29 cellular contexts compared by ENCODE assay signal in genomic region chr11:13055200-13055599, GRCh38. TPM values are rescaled to one million over a fixed set of nuclear protein-coding genes. Genes with fewer than 3 reads are reported as not detected.
DNase-seq lines count a peak whose midpoint lies in the region; TF ChIP-seq lines count a peak whose summit lies in the region.
"Had no signal": no experiment of that assay in that cellular context is flagged by ENCODE, and none has a peak within 500 bp of the region (broad histone marks: within the 10 kb centered on the region; RNA-seq: fewer than 3 reads in every experiment).

No MANE protein-coding gene starts in this region.

- H3K27ac Mint-ChIP-seq in activated CD4-positive, alpha-beta T cell treated with anti-CD3 and anti-CD28 coated beads, Interleukin-2, amount 10 ng/mL, durations not matched to agents 7 days and 5 days = no peak overlapping the region
- H3K27ac Mint-ChIP-seq in CD4-positive, alpha-beta memory T cell = no peak overlapping the region
- H3K27ac Mint-ChIP-seq in T-helper 2 cell treated with Interferon-gamma antibody and Interleukin-4, amounts not matched to agents 5 μg/mL and 100 μg/mL, for 36 hours = no peak overlapping the region
- H3K27ac Mint-ChIP-seq in immature natural killer cell = no peak overlapping the region
- H3K27ac Mint-ChIP-seq: activated naive CD4-positive, alpha-beta T cell treated with anti-CD3 and anti-CD28 coated beads, Interleukin-2, amount 50 U/mL, for 72 hours; activated T-helper 2 cell treated with anti-CD3 and anti-CD28 coated beads, Interferon-gamma antibody, Interleukin-2, Interleukin-4, amounts not matched to agents 10 μg/mL and 5 μg/mL and 100 μg/mL, durations not matched to agents 14 hours and 24 hours and 36 hours; CD4-positive, CD25-positive, alpha-beta regulatory T cell; stimulated activated naive CD8-positive, alpha-beta T cell treated with anti-CD3 and anti-CD28 coated beads, Interleukin-15, Interleukin-2, amounts not matched to agents 100 ng/mL and 50 ng/mL, for 24 hours; WTC11 had no signal

- H3K27ac ChIP-seq in CD4-positive, alpha-beta memory T cell (ENCODE audit: low read depth, low read length) = no peak overlapping the region
- H3K27ac ChIP-seq in osteoblast (ENCODE audit: low read depth, low read length) = no peak overlapping the region
- H3K27ac ChIP-seq: gastroesophageal sphincter, ovary, SJSA1, thoracic aorta had no signal

- H3K4me3 Mint-ChIP-seq in activated CD4-positive, alpha-beta T cell treated with anti-CD3 and anti-CD28 coated beads, Interleukin-2, amount 10 ng/mL, durations not matched to agents 7 days and 5 days = no peak overlapping the region
- H3K4me3 Mint-ChIP-seq in CD4-positive, alpha-beta memory T cell = no peak overlapping the region
- no peak overlapping the region for H3K4me3 Mint-ChIP-seq in T-helper 2 cell treated with Interferon-gamma antibody and Interleukin-4, amounts not matched to agents 5 μg/mL and 100 μg/mL, for 36 hours
- peak overlapping the region in 4 of 5 donors; percentile 8 to 61 (median 29) for H3K4me3 Mint-ChIP-seq in immature natural killer cell
- H3K4me3 Mint-ChIP-seq: CD4-positive, CD25-positive, alpha-beta regulatory T cell; stimulated activated naive CD8-positive, alpha-beta T cell treated with anti-CD3 and anti-CD28 coated beads, Interleukin-15, Interleukin-2, amounts not matched to agents 100 ng/mL and 50 ng/mL, for 24 hours; WTC11 had no signal

- H3K4me2 ChIP-seq in osteoblast (ENCODE audit: insufficient read depth, low read length) = no peak overlapping the region

- peaks cover 7% of the 10 kb centered on the region for H3K4me1 Mint-ChIP-seq in activated CD4-positive, alpha-beta T cell treated with anti-CD3 and anti-CD28 coated beads, Interleukin-2, amount 10 ng/mL, durations not matched to agents 7 days and 5 days
- peaks cover 5 to 13% (median 9%) of the 10 kb centered on the region in 4 donors for H3K4me1 Mint-ChIP-seq in CD4-positive, alpha-beta memory T cell
- peaks cover 11% of the 10 kb centered on the region for H3K4me1 Mint-ChIP-seq in T-helper 2 cell treated with Interferon-gamma antibody and Interleukin-4, amounts not matched to agents 5 μg/mL and 100 μg/mL, for 36 hours (ENCODE audit: low read depth)
- peaks cover 21 to 38% of the 10 kb centered on the region in 2 donors for H3K4me1 Mint-ChIP-seq in immature natural killer cell

- H3K4me3 ChIP-seq in CD4-positive, alpha-beta memory T cell (ENCODE audit: low read length in 2 of 2) = no peak overlapping the region
- no peak overlapping the region for H3K4me3 ChIP-seq in osteoblast (ENCODE audit: insufficient read depth, low read length)
- H3K4me3 ChIP-seq: A549, gastroesophageal sphincter, ovary, SJSA1, thoracic aorta had no signal

- intact Hi-C loops in CD4-positive, alpha-beta memory T cell (cut with micrococcal nuclease) = no loop called here

- no peaks in the 10 kb centered on the region for H3K27me3 ChIP-seq in CD4-positive, alpha-beta memory T cell (ENCODE audit: insufficient read depth, low read length)
- no peaks in the 10 kb centered on the region for H3K27me3 ChIP-seq in osteoblast (ENCODE audit: insufficient read depth, low read length)
- H3K27me3 ChIP-seq: ovary had no signal

- POLR2A ChIA-PET in activated CD4-positive, alpha-beta T cell treated with anti-CD3 and anti-CD28 coated beads, Interleukin-2, amount 10 ng/mL, durations not matched to agents 7 days and 5 days (lab: Charles Lee) = no interaction called here
- POLR2A ChIA-PET in CD4-positive, alpha-beta memory T cell (lab: Charles Lee; ENCODE audit: partially characterized antibody) = no interaction called here

- CTCF ChIA-PET in activated CD4-positive, alpha-beta T cell treated with anti-CD3 and anti-CD28 coated beads, Interleukin-2, amount 10 ng/mL, durations not matched to agents 7 days and 5 days (lab: Charles Lee) = no interaction called here
- CTCF ChIA-PET in CD4-positive, alpha-beta memory T cell (lab: Charles Lee; ENCODE audit: partially characterized antibody) = no interaction called here

- H4K20me1 ChIP-seq in osteoblast (ENCODE audit: insufficient read depth, low read length) = no peaks in the 10 kb centered on the region

- H3K4me1 ChIP-seq in CD4-positive, alpha-beta memory T cell (ENCODE audit: insufficient read depth, low read length) = peaks cover 14% of the 10 kb centered on the region
- H3K4me1 ChIP-seq in osteoblast (ENCODE audit: insufficient read depth, low read length) = no peaks in the 10 kb centered on the region
- H3K4me1 ChIP-seq: gastroesophageal sphincter, SJSA1 had no signal

- no peaks in the 10 kb centered on the region for H3K79me2 ChIP-seq in osteoblast (ENCODE audit: insufficient read depth, low read length)

- H3K9me3 Mint-ChIP-seq in activated CD4-positive, alpha-beta T cell treated with anti-CD3 and anti-CD28 coated beads, Interleukin-2, amount 10 ng/mL, durations not matched to agents 7 days and 5 days = no peaks in the 10 kb centered on the region
- peaks cover 0 to 5% (median 0%) of the 10 kb centered on the region in 8 donors for H3K9me3 Mint-ChIP-seq in CD4-positive, alpha-beta memory T cell
- H3K9me3 Mint-ChIP-seq in T-helper 2 cell treated with Interferon-gamma antibody and Interleukin-4, amounts not matched to agents 5 μg/mL and 100 μg/mL, for 36 hours = no peaks in the 10 kb centered on the region
- peaks cover 0 to 6% (median 0%) of the 10 kb centered on the region in 6 donors for H3K9me3 Mint-ChIP-seq in immature natural killer cell
- H3K9me3 Mint-ChIP-seq: activated naive CD4-positive, alpha-beta T cell treated with anti-CD3 and anti-CD28 coated beads, Interleukin-2, amount 50 U/mL, for 72 hours; activated T-helper 2 cell treated with anti-CD3 and anti-CD28 coated beads, Interferon-gamma antibody, Interleukin-2, Interleukin-4, amounts not matched to agents 10 μg/mL and 5 μg/mL and 100 μg/mL, durations not matched to agents 14 hours and 24 hours and 36 hours; stimulated activated naive CD8-positive, alpha-beta T cell treated with anti-CD3 and anti-CD28 coated beads, Interleukin-15, Interleukin-2, amounts not matched to agents 100 ng/mL and 50 ng/mL, for 24 hours had no signal

- H3K36me3 ChIP-seq in CD4-positive, alpha-beta memory T cell (ENCODE audit: insufficient read depth, low read length) = no peaks in the 10 kb centered on the region
- H3K36me3 ChIP-seq in osteoblast (ENCODE audit: insufficient read depth, low read length) = no peaks in the 10 kb centered on the region
- H3K36me3 ChIP-seq: gastroesophageal sphincter, ovary, SJSA1, thoracic aorta had no signal

- TF ChIP-seq CTCF in osteoblast (IDR thresholded peaks at IDR 0.05; ENCODE audit: extremely low read depth, low read depth, low read length) = no peak

- DNase-seq in activated CD4-positive, alpha-beta T cell treated with anti-CD3 and anti-CD28 coated beads, Interleukin-2, amount 10 ng/mL, durations not matched to agents 7 days and 5 days = peak; percentile 9
- no peak for DNase-seq in activated CD4-positive, alpha-beta T cell treated with anti-CD3 and anti-CD28 coated beads, Interleukin-2, amount 50 U/mL, for 4 hours
- peak in 4 of 5 donors; percentile 6 to 24 (median 20) for DNase-seq in CD4-positive, alpha-beta memory T cell
- DNase-seq in T-helper 2 cell treated with Interferon-gamma antibody and Interleukin-4, amounts not matched to agents 5 μg/mL and 100 μg/mL, for 36 hours (ENCODE audit: low spot score) = peak; percentile 7
- DNase-seq in immature natural killer cell = peak; percentile 58 to 71 (median 64)
- DNase-seq in globus pallidus (ENCODE audit: low spot score) = no peak
- no peak for DNase-seq in A172 (ENCODE audit: low spot score)
- DNase-seq in osteoblast (ENCODE audit: insufficient read length, low spot score, missing footprints) = no peak
- DNase-seq: AML-193; anterior cingulate cortex; effector CD4-positive, alpha-beta T cell; hippocampal formation; left cardiac atrium; NCI-H146; NCI-H446; NCI-H774; ovary; RPMI8226 had no signal

- no peak overlapping the region for H2AFZ ChIP-seq in osteoblast (ENCODE audit: low read length)

- H3K27me3 Mint-ChIP-seq in activated CD4-positive, alpha-beta T cell treated with anti-CD3 and anti-CD28 coated beads, Interleukin-2, amount 10 ng/mL, durations not matched to agents 7 days and 5 days = peaks cover 14% of the 10 kb centered on the region
- H3K27me3 Mint-ChIP-seq in CD4-positive, alpha-beta memory T cell = peaks cover 5 to 19% of the 10 kb centered on the region in 2 donors
- peaks cover 34% of the 10 kb centered on the region for H3K27me3 Mint-ChIP-seq in T-helper 2 cell treated with Interferon-gamma antibody and Interleukin-4, amounts not matched to agents 5 μg/mL and 100 μg/mL, for 36 hours (ENCODE audit: low read depth)
- peaks cover 19 to 20% (median 19%) of the 10 kb centered on the region in 3 donors for H3K27me3 Mint-ChIP-seq in immature natural killer cell (ENCODE audit: low read depth in 3 of 3)

- H3K36me3 Mint-ChIP-seq in activated CD4-positive, alpha-beta T cell treated with anti-CD3 and anti-CD28 coated beads, Interleukin-2, amount 10 ng/mL, durations not matched to agents 7 days and 5 days (ENCODE audit: low read depth) = no peaks in the 10 kb centered on the region
- no peaks in the 10 kb centered on the region for H3K36me3 Mint-ChIP-seq in CD4-positive, alpha-beta memory T cell
- H3K36me3 Mint-ChIP-seq in T-helper 2 cell treated with Interferon-gamma antibody and Interleukin-4, amounts not matched to agents 5 μg/mL and 100 μg/mL, for 36 hours (ENCODE audit: low read depth) = no peaks in the 10 kb centered on the region
- H3K36me3 Mint-ChIP-seq in immature natural killer cell = peaks cover 0 to 7% (median 0%) of the 10 kb centered on the region in 3 donors
- H3K36me3 Mint-ChIP-seq: activated naive CD4-positive, alpha-beta T cell treated with anti-CD3 and anti-CD28 coated beads, Interleukin-2, amount 50 U/mL, for 72 hours; CD4-positive, CD25-positive, alpha-beta regulatory T cell had no signal

- no peaks in the 10 kb centered on the region for H3K9me3 ChIP-seq in CD4-positive, alpha-beta memory T cell (ENCODE audit: control insufficient read depth in 1 of 2, low read length in 2 of 2)
- no peaks in the 10 kb centered on the region for H3K9me3 ChIP-seq in osteoblast (ENCODE audit: low read depth, low read length)
- H3K9me3 ChIP-seq: gastroesophageal sphincter, ovary, SJSA1, thoracic aorta had no signal

RNA-seq across cellular contexts. Expression of gene RASSF10, which starts 46.1 kb away (rescaled TPM):
- total RNA-seq in activated CD4-positive, alpha-beta T cell treated with anti-CD3 and anti-CD28 coated beads, Interleukin-2, amount 10 ng/mL, durations not matched to agents 7 days and 5 days = not detected
- total RNA-seq in CD4-positive, alpha-beta memory T cell = not detected
- not detected for polyA plus RNA-seq in CD4-positive, alpha-beta memory T cell
- not detected for polyA plus RNA-seq in immature natural killer cell
- not detected in 2 replicates for total RNA-seq in A172 (2014; rRNA removed; shearing (Covaris generic))
- total RNA-seq in osteoblast = 0.72 and 1.2 TPM in 2 replicates
- total RNA-seq: activated CD8-positive, alpha-beta memory T cell treated with anti-CD3 and anti-CD28 coated beads for 36 hours; activated naive CD4-positive, alpha-beta T cell treated with anti-CD3 and anti-CD28 coated beads, Interleukin-2, amount 50 U/mL, for 72 hours; activated T-helper 2 cell treated with anti-CD3 and anti-CD28 coated beads, Interferon-gamma antibody, Interleukin-2, Interleukin-4, amounts not matched to agents 10 μg/mL and 5 μg/mL and 100 μg/mL, durations not matched to agents 14 hours and 24 hours and 36 hours; CD4-positive, CD25-positive, alpha-beta regulatory T cell; SJSA1; thoracic aorta had no signal
- polyA plus RNA-seq: CD4-positive, CD25-positive, alpha-beta regulatory T cell; neural cell had no signal

Comparison
In these comparisons a context has a peak if more than half of its experiments do, and no peak if none do; other contexts are left out.
1. DNase-seq: peak in activated CD4-positive, alpha-beta T cell treated with anti-CD3 and anti-CD28 coated beads, Interleukin-2, amount 10 ng/mL, durations not matched to agents 7 days and 5 days (single experiment), CD4-positive, alpha-beta memory T cell (4 of 5), T-helper 2 cell treated with Interferon-gamma antibody and Interleukin-4, amounts not matched to agents 5 μg/mL and 100 μg/mL, for 36 hours (single experiment) and immature natural killer cell (3 of 3); none in activated CD4-positive, alpha-beta T cell treated with anti-CD3 and anti-CD28 coated beads, Interleukin-2, amount 50 U/mL, for 4 hours (0 of 2), globus pallidus (single experiment), A172 (single experiment) and osteoblast (single experiment).
2. H3K4me3 Mint-ChIP-seq: peak in immature natural killer cell (4 of 5); none in activated CD4-positive, alpha-beta T cell treated with anti-CD3 and anti-CD28 coated beads, Interleukin-2, amount 10 ng/mL, durations not matched to agents 7 days and 5 days (single experiment), CD4-positive, alpha-beta memory T cell (0 of 8) and T-helper 2 cell treated with Interferon-gamma antibody and Interleukin-4, amounts not matched to agents 5 μg/mL and 100 μg/mL, for 36 hours (single experiment).